ENCODE assay signal across 8 cellular contexts in the genomic region with DNA sequence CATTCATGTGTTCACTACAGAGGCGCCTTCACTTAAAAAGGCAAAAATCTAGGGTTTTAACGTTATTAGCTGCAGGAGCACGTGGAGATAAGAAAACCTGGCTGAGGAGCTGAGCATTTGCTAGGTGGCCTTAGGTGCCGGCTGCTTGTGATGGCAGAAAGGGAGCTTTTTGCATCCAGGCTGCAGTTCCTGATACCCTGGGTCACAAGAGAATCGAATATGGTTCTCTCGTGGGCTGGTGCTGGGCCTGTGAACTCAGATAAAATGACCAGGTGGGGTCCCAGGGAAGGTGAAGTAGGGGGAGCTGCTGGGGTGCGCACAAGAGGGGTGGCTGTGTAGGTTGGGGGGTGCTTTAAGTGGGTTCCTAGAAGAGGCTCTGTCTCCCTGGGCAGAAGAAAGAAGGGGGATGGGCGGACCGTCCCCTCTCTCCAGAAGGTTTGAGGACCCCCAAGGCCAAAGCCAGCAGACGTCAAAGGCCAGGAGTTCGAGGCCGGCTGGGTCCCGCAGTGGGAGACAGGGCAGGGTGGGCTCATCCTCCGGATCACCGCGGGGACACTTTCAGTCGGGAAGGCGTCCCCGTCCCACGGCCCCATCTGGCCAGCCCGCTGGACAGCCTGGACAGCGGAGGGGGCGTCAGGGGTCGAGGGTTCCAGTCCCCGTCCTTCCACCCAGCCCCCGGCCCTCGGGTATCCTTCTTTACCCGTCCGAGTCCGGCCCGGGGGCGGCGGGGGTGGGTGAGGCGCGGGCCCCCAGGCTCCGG. TPM values are rescaled to one million over a fixed set of nuclear protein-coding genes. Genes with fewer than 3 reads are reported as not detected.
DNase-seq lines count a peak whose midpoint lies in the region; ATAC-seq and TF ChIP-seq lines count a peak whose summit lies in the region.

No MANE protein-coding gene starts in this region.

- DNase-seq in AG04449 (ENCODE audit: low read depth, low spot score): no peak
- DNase-seq in Karpas-422: no peak
- DNase-seq in colonic mucosa: peak; percentile 48
- DNase-seq in mucosa of descending colon: peak; percentile 55 to 80 (median 77)
- DNase-seq in aorta: peak; percentile 61 to 84
- DNase-seq in GDM1 (lab: John Stamatoyannopoulos, UW): no peak
- no peak for DNase-seq in mucosa of gallbladder (ENCODE audit: low spot score)
- no peak for DNase-seq in NCI-H345 (lab: John Stamatoyannopoulos, UW)

- H3K27ac ChIP-seq in Karpas-422 (ENCODE audit: low read length): no peak overlapping the region
- H3K27ac ChIP-seq in colonic mucosa: peak overlapping the region; percentile 60
- H3K27ac ChIP-seq in aorta (ENCODE audit: low read depth in 1 of 2, low read length in 2 of 2): no peak overlapping the region

- no peak overlapping the region for H2AFZ ChIP-seq in Karpas-422 (ENCODE audit: low read length)

- H3K9ac ChIP-seq in Karpas-422 (ENCODE audit: low read length): peak overlapping the region; percentile 59
- peak overlapping the region; percentile 65 to 71 for H3K9ac ChIP-seq in colonic mucosa (ENCODE audit: low read depth in 2 of 2, low read length in 2 of 2)

- intact Hi-C loops in colonic mucosa (cut with DNase I) (no loop called here), mucosa of descending colon (cut with DNase I, micrococcal nuclease) (no loop called here), aorta (cut with DNase I) (no loop called here)

- TF ChIP-seq CTCF in AG04449 (IDR thresholded peaks at IDR 0.05; ENCODE audit: insufficient read depth, low read length, missing control alignments) (no peak), colonic mucosa (IDR thresholded peaks at IDR 0.05) (no peak), mucosa of descending colon (IDR thresholded peaks at IDR 0.05) (no peak)

- peak overlapping the region; percentile 80 for H3K4me3 ChIP-seq in AG04449 (ENCODE audit: low read depth, low read length)
- peak overlapping the region; percentile 55; the same call in 1 of the 2 replicates for H3K4me3 ChIP-seq in Karpas-422 (ENCODE audit: low read length)
- peak overlapping the region; percentile 40 for H3K4me3 ChIP-seq in colonic mucosa
- peak overlapping the region; percentile 28 for H3K4me3 ChIP-seq in mucosa of descending colon
- peak overlapping the region; percentile 67 to 85 for H3K4me3 ChIP-seq in aorta (ENCODE audit: low read length in 2 of 2)

- WGBS in aorta, 2 donors: 10 to 15% methylated on average over 23 to 36 of the region's 36 CpGs

- H4K20me1 ChIP-seq in Karpas-422 (ENCODE audit: insufficient read depth, low read depth, low read length): peaks cover 25% of the 10 kb centered on the region; the same call in 1 of the 2 replicates

- H3K4me1 ChIP-seq in Karpas-422 (ENCODE audit: low read length): peaks cover 16% of the 10 kb centered on the region
- no peaks in the 10 kb centered on the region for H3K4me1 ChIP-seq in colonic mucosa
- H3K4me1 ChIP-seq in mucosa of descending colon (ENCODE audit: low read depth): peaks cover 20% of the 10 kb centered on the region
- no peaks in the 10 kb centered on the region for H3K4me1 ChIP-seq in aorta (ENCODE audit: control insufficient read depth in 1 of 2, insufficient read depth in 2 of 2, low read length in 2 of 2)

- no peaks in the 10 kb centered on the region for H3K36me3 ChIP-seq in Karpas-422 (ENCODE audit: insufficient read depth, low read length)
- H3K36me3 ChIP-seq in colonic mucosa: no peaks in the 10 kb centered on the region
- no peaks in the 10 kb centered on the region for H3K36me3 ChIP-seq in mucosa of descending colon (ENCODE audit: low read depth)
- H3K36me3 ChIP-seq in aorta (ENCODE audit: control insufficient read depth in 1 of 2, insufficient read depth in 2 of 2, low read length in 1 of 2): no peaks in the 10 kb centered on the region

- H3K27me3 ChIP-seq in Karpas-422 (ENCODE audit: low read length): 0 out of 2 replicates have a peak, but pooled peaks cover 3% of the 10 kb centered on the region
- no peaks in the 10 kb centered on the region for H3K27me3 ChIP-seq in colonic mucosa
- H3K27me3 ChIP-seq in aorta (ENCODE audit: control insufficient read depth in 1 of 2, insufficient read depth in 2 of 2, low read length in 1 of 2): no peaks in the 10 kb centered on the region

- no peaks in the 10 kb centered on the region for H3K9me3 ChIP-seq in Karpas-422 (ENCODE audit: low read length)
- H3K9me3 ChIP-seq in colonic mucosa: no peaks in the 10 kb centered on the region
- no peaks in the 10 kb centered on the region for H3K9me3 ChIP-seq in mucosa of descending colon
- H3K9me3 ChIP-seq in aorta (ENCODE audit: control insufficient read depth, low read length): no peaks in the 10 kb centered on the region

- ATAC-seq in mucosa of descending colon (no peak), aorta (ENCODE audit: low FRiP score) (peak; percentile 53)

- CTCF ChIA-PET in AG04449 (lab: Yijun Ruan, JAX): interaction anchor here (1.0 to 1.6 kb wide), 3 partner anchors 15 to 41 kb away, joined by 3 to 6 read pairs (median 5); no protein-coding TSS in a partner anchor

- H3K4me2 ChIP-seq in Karpas-422 (ENCODE audit: low read depth, low read length, poor library complexity, severe bottlenecking): peak overlapping the region; percentile 61

- no peaks in the 10 kb centered on the region for H3K79me2 ChIP-seq in Karpas-422 (ENCODE audit: low read length)

- H3K9me2 ChIP-seq in Karpas-422 (replicated peaks; ENCODE audit: insufficient read depth, low read length): no peaks in the 10 kb centered on the region

- POLR2A ChIA-PET in AG04449 (lab: Yijun Ruan, JAX): no interaction called here

RNA-seq across cellular contexts. Expression of a gene that starts 0.7 kb away (rescaled TPM):
- 5.0 and 12.7 TPM in 2 replicates for total RNA-seq in Karpas-422 (2014; rRNA removed; shearing (Covaris generic); ENCODE audit: low replicate concordance)
- total RNA-seq in colonic mucosa: 100 to 1,000 TPM in 1 of 2 donors, 10 to 100 TPM in 1; 83.4 to 107 TPM
- total RNA-seq in mucosa of descending colon: 100 to 1,000 TPM in 1 of 3 donors, 10 to 100 TPM in 2; 73.3 to 127 (median 79.8) TPM
- total RNA-seq in aorta: 10 to 100 TPM; 48.9 to 96.3 TPM
- polyA plus RNA-seq in aorta: 1 to 10 TPM; 2.4 to 7.0 TPM
- 95.5 TPM for total RNA-seq in mucosa of gallbladder

Comparison
In these comparisons a context has a peak if more than half of its experiments do, and no peak if none do; other contexts are left out.
1. DNase-seq: peak in colonic mucosa (single experiment), mucosa of descending colon (3 of 3) and aorta (2 of 2); none in AG04449 (single experiment), Karpas-422 (single experiment), GDM1 (single experiment), mucosa of gallbladder (single experiment) and NCI-H345 (single experiment).
2. H3K4me3 ChIP-seq: peak in every context shown above with its lines; median percentile 80 in AG04449; 76 in aorta; 55 in Karpas-422; 40 in colonic mucosa; 28 in mucosa of descending colon.